ENCODE assay signal across 11 cellular contexts in genomic region chr12:96514328-96514727, GRCh38. TPM values are rescaled to one million over a fixed set of nuclear protein-coding genes. Genes with fewer than 3 reads are reported as not detected.
A peak's percentile ranks its signal among the peaks of the same experiment; 100 is the strongest.
DNase-seq lines count a peak whose midpoint lies in the region; ATAC-seq, FAIRE-seq and TF ChIP-seq lines count a peak whose summit lies in the region.
"Had no signal": no experiment of that assay in that cellular context is flagged by ENCODE, and none has a peak within 500 bp of the region (broad histone marks: within the 10 kb centered on the region; RNA-seq: fewer than 3 reads in every experiment).

No MANE protein-coding gene starts in this region.

- H3K4me1 ChIP-seq in OCI-LY7 (ENCODE audit: insufficient read depth, low read length, poor library complexity, severe bottlenecking), result peaks cover 14% of the 10 kb centered on the region
- peaks cover 7% of the 10 kb centered on the region for H3K4me1 ChIP-seq in skeletal muscle satellite cell (ENCODE audit: control insufficient read depth, insufficient read depth, low read length)

- POLR2A ChIA-PET in OCI-LY7 (lab: Charles Lee), result interaction anchor here (1.0 to 2.1 kb wide), 4 partner anchors 10 to 456 kb away, joined by 3 to 10 read pairs (median 4); no protein-coding TSS in a partner anchor

- no peak overlapping the region for H3K4me3 ChIP-seq in OCI-LY7 (ENCODE audit: low read depth, low read length, poor library complexity, severe bottlenecking)
- H3K4me3 ChIP-seq in skeletal muscle satellite cell (ENCODE audit: low read length), result no peak overlapping the region
- H3K4me3 ChIP-seq: right lobe of liver, thoracic aorta had no signal

- H3K4me2 ChIP-seq in OCI-LY7 (ENCODE audit: low read length) (peak overlapping the region; percentile 37), skeletal muscle satellite cell (ENCODE audit: low read length) (peak overlapping the region; percentile 3)

- TF ChIP-seq CTCF in OCI-LY7 (conservative IDR thresholded peaks at IDR 0.05; ENCODE audit: low read length), result no peak

- CTCF ChIA-PET in OCI-LY7 (lab: Charles Lee; ENCODE audit: unreplicated experiment), result no interaction called here

- H3K27me3 ChIP-seq in skeletal muscle satellite cell (ENCODE audit: control insufficient read depth, insufficient read depth, low read length), result no peaks in the 10 kb centered on the region
- H3K27me3 ChIP-seq: right lobe of liver had no signal

- peak; percentile 71 for ATAC-seq in HG02840 (IDR thresholded peaks at IDR 0.05; ENCODE audit: low FRiP score, unreplicated experiment)
- ATAC-seq: activated naive CD4-positive, alpha-beta T cell treated with anti-CD3 and anti-CD28 coated beads, Interleukin-2, amount 50 U/mL, for 72 hours; right lobe of liver had no signal

- no peaks in the 10 kb centered on the region for H3K9me2 ChIP-seq in OCI-LY7 (ENCODE audit: insufficient read depth, low read length)

- DNase-seq in GM19239 (ENCODE audit: insufficient read length, low spot score), result no peak
- DNase-seq in OCI-LY7 (ENCODE audit: low spot score), result peak; percentile 33
- no peak for DNase-seq in GDM1 (lab: John Stamatoyannopoulos, UW)
- no peak for DNase-seq in NCI-H187 (lab: John Stamatoyannopoulos, UW)
- no peak for DNase-seq in SW 1271 (lab: John Stamatoyannopoulos, UW)
- DNase-seq: hypothalamus, right lobe of liver had no signal

- no peaks in the 10 kb centered on the region for H3K9me3 ChIP-seq in OCI-LY7 (ENCODE audit: low read length)
- H3K9me3 ChIP-seq in skeletal muscle satellite cell (replicated peaks; ENCODE audit: low read length), result no peaks in the 10 kb centered on the region
- H3K9me3 ChIP-seq: right lobe of liver, thoracic aorta had no signal

- no TSS peak for BruUV-seq in OCI-LY7 (replicated peaks; lab: Mats Ljungman, UMichigan)

- H3K27ac ChIP-seq in OCI-LY7 (ENCODE audit: low read depth, low read length, poor library complexity, severe bottlenecking), result no peak overlapping the region
- H3K27ac ChIP-seq: right lobe of liver, thoracic aorta had no signal

- H3K9ac ChIP-seq in skeletal muscle satellite cell (ENCODE audit: low read depth, low read length), result peak overlapping the region; percentile 5

- H3K36me3 ChIP-seq in OCI-LY7 (ENCODE audit: insufficient read depth, low read length) (no peaks in the 10 kb centered on the region), skeletal muscle satellite cell (ENCODE audit: insufficient read depth, low read length) (no peaks in the 10 kb centered on the region)
- H3K36me3 ChIP-seq: right lobe of liver, thoracic aorta had no signal

- no peaks in the 10 kb centered on the region for H3K79me2 ChIP-seq in OCI-LY7 (ENCODE audit: insufficient read depth, low read depth, low read length)

- H2AFZ ChIP-seq in OCI-LY7 (ENCODE audit: low read length), result peak overlapping the region; percentile 73

- intact Hi-C loops in OCI-LY7 (cut with micrococcal nuclease; ENCODE audit: unreplicated experiment), result no loop called here

- H4K20me1 ChIP-seq in OCI-LY7 (ENCODE audit: insufficient read depth, low read length), result no peaks in the 10 kb centered on the region

- peak; percentile 81 for FAIRE-seq in GM19239 (lab: Jason Lieb, UNC)

RNA-seq across cellular contexts. Expression of gene CFAP54, which starts 25.0 kb away (rescaled TPM):
- not detected in 2 replicates for total RNA-seq in OCI-LY7 (2014; rRNA removed; shearing (Covaris generic))
- total RNA-seq in OCI-LY7 (2022), result 0.53 TPM in 1 of 2 replicates, not detected in the other
- total RNA-seq in skeletal muscle satellite cell (2012; rRNA removed), result 0.87 and 1.5 TPM in 2 replicates
